ENCODE assay signal across 8 cellular contexts in genomic region chr10:73647875-73648228, GRCh38. TPM values are rescaled to one million over a fixed set of nuclear protein-coding genes. Genes with fewer than 3 reads are reported as not detected.
DNase-seq lines count a peak whose midpoint lies in the region; ATAC-seq and TF ChIP-seq lines count a peak whose summit lies in the region.

No MANE protein-coding gene starts in this region.

- no peaks in the 10 kb centered on the region for H3K36me3 ChIP-seq in ES-I3 (ENCODE audit: insufficient read depth, low read length)
- H3K36me3 ChIP-seq in right atrium auricular region: peaks cover 20% of the 10 kb centered on the region

- H3K4me1 ChIP-seq in ES-I3 (ENCODE audit: insufficient read depth, low read length): peaks cover 8% of the 10 kb centered on the region
- H3K4me1 ChIP-seq in right atrium auricular region: peaks cover 0 to 43% of the 10 kb centered on the region in 2 donors

- CTCF ChIA-PET in activated CD8-positive, alpha-beta T cell treated with anti-CD3 and anti-CD28 coated beads for 36 hours (lab: Charles Lee): interaction anchor here (1.1 to 9.2 kb wide), 4 partner anchors 19 to 118 kb away, joined by 3 to 143 read pairs (median 3); no protein-coding TSS in a partner anchor

- H3K27me3 ChIP-seq in right atrium auricular region: no peaks in the 10 kb centered on the region

- H3K27ac ChIP-seq in right atrium auricular region: peak overlapping the region; percentile 77 to 95

- peaks cover 15% of the 10 kb centered on the region for H3K4me1 Mint-ChIP-seq in activated CD8-positive, alpha-beta T cell treated with anti-CD3 and anti-CD28 coated beads for 36 hours (ENCODE audit: low read depth)

- peak; percentile 18 for ATAC-seq in activated CD8-positive, alpha-beta T cell treated with anti-CD3 and anti-CD28 coated beads for 36 hours
- peak; percentile 5 for ATAC-seq in sciatic nerve

- no peaks in the 10 kb centered on the region for H3K9me3 ChIP-seq in ES-I3 (ENCODE audit: control insufficient read depth, insufficient read depth, low read length)
- no peaks in the 10 kb centered on the region for H3K9me3 ChIP-seq in right atrium auricular region

- POLR2A ChIA-PET in activated CD8-positive, alpha-beta T cell treated with anti-CD3 and anti-CD28 coated beads for 36 hours (lab: Charles Lee): interaction anchor here (1.0 kb wide), 1 partner anchor 118 kb away, joined by 3 read pairs; no protein-coding TSS in a partner anchor

- H3K27ac Mint-ChIP-seq in activated CD8-positive, alpha-beta T cell treated with anti-CD3 and anti-CD28 coated beads for 36 hours: no peak overlapping the region

- DNase-seq in activated CD8-positive, alpha-beta T cell treated with anti-CD3 and anti-CD28 coated beads for 36 hours: peak; percentile 11
- DNase-seq in right atrium auricular region (ENCODE audit: low spot score) (no peak), sciatic nerve (ENCODE audit: low spot score) (no peak), HT-29 (ENCODE audit: low spot score) (no peak), COR-L47 (lab: John Stamatoyannopoulos, UW) (no peak), middle frontal gyrus (ENCODE audit: extremely low spot score, low spot score) (no peak), NK-92 (lab: John Stamatoyannopoulos, UW; ENCODE audit: unreplicated experiment) (no peak)

- peak overlapping the region; percentile 55 to 60 for H3K4me3 ChIP-seq in right atrium auricular region

- peaks cover 3% of the 10 kb centered on the region for H3K27me3 Mint-ChIP-seq in activated CD8-positive, alpha-beta T cell treated with anti-CD3 and anti-CD28 coated beads for 36 hours

- H3K4me3 Mint-ChIP-seq in activated CD8-positive, alpha-beta T cell treated with anti-CD3 and anti-CD28 coated beads for 36 hours: peak overlapping the region; percentile 58

- no peaks in the 10 kb centered on the region for H3K36me3 Mint-ChIP-seq in activated CD8-positive, alpha-beta T cell treated with anti-CD3 and anti-CD28 coated beads for 36 hours (ENCODE audit: low read depth)

- no peak for TF ChIP-seq CTCF in activated CD8-positive, alpha-beta T cell treated with anti-CD3 and anti-CD28 coated beads for 36 hours (IDR thresholded peaks at IDR 0.05)
- no peak for TF ChIP-seq CTCF in right atrium auricular region (IDR thresholded peaks at IDR 0.05)

- intact Hi-C loops in activated CD8-positive, alpha-beta T cell treated with anti-CD3 and anti-CD28 coated beads for 36 hours (cut with micrococcal nuclease): no loop called here
- intact Hi-C loops in sciatic nerve (cut with DNase I): no loop called here

- H3K9ac ChIP-seq in ES-I3 (ENCODE audit: low read depth, low read length): peak overlapping the region; percentile 75; the same call in 1 of the 2 replicates

- no peaks in the 10 kb centered on the region for H3K9me3 Mint-ChIP-seq in activated CD8-positive, alpha-beta T cell treated with anti-CD3 and anti-CD28 coated beads for 36 hours

RNA-seq across cellular contexts. Expression of gene MYOZ1, which starts 6.6 kb away (rescaled TPM):
- not detected for total RNA-seq in activated CD8-positive, alpha-beta T cell treated with anti-CD3 and anti-CD28 coated beads for 36 hours
- total RNA-seq in right atrium auricular region: 10 to 100 TPM in 1 of 2 donors, 1 to 10 TPM in 1; 2.3 to 51.0 TPM
- total RNA-seq in sciatic nerve: 1.1 TPM
- total RNA-seq in HT-29 (2014; rRNA removed; shearing (Covaris generic)): not detected in 2 replicates

RNA-seq across cellular contexts. Expression of gene SYNPO2L, which starts 8.0 kb away (rescaled TPM):
- not detected for total RNA-seq in activated CD8-positive, alpha-beta T cell treated with anti-CD3 and anti-CD28 coated beads for 36 hours
- 100 to 1,000 TPM; 167 to 230 TPM for total RNA-seq in right atrium auricular region
- total RNA-seq in sciatic nerve: not detected
- not detected in 2 replicates for total RNA-seq in HT-29 (2014; rRNA removed; shearing (Covaris generic))

RNA-seq across cellular contexts. Expression of gene AGAP5, which starts 50.1 kb away (rescaled TPM):
- 1 to 10 TPM; 8.8 to 9.8 TPM for total RNA-seq in activated CD8-positive, alpha-beta T cell treated with anti-CD3 and anti-CD28 coated beads for 36 hours
- 1 to 10 TPM; 1.5 to 1.9 TPM for total RNA-seq in right atrium auricular region
- 14.4 TPM for total RNA-seq in sciatic nerve
- total RNA-seq in HT-29 (2014; rRNA removed; shearing (Covaris generic)): 1.1 and 2.8 TPM in 2 replicates

RNA-seq across cellular contexts. Expression of gene USP54, which starts 56.7 kb away (rescaled TPM):
- 1 to 10 TPM; 3.1 to 4.6 TPM for total RNA-seq in activated CD8-positive, alpha-beta T cell treated with anti-CD3 and anti-CD28 coated beads for 36 hours
- total RNA-seq in right atrium auricular region (10 to 100 TPM; 22.3 to 24.3 TPM), sciatic nerve (66.6 TPM)
- 43.7 and 44.6 TPM in 2 replicates for total RNA-seq in HT-29 (2014; rRNA removed; shearing (Covaris generic))

Comparison
In these comparisons a context has a peak if more than half of its experiments do, and no peak if none do; other contexts are left out.
1. RNA of gene SYNPO2L, which starts 8.0 kb away (total RNA-seq): 167 to 230 TPM in right atrium auricular region; not detected in sciatic nerve (single experiment), not detected in activated CD8-positive, alpha-beta T cell treated with anti-CD3 and anti-CD28 coated beads for 36 hours and not detected in HT-29; every median in the first group is over 100 times any median in the second.